In the genomic region with DNA sequence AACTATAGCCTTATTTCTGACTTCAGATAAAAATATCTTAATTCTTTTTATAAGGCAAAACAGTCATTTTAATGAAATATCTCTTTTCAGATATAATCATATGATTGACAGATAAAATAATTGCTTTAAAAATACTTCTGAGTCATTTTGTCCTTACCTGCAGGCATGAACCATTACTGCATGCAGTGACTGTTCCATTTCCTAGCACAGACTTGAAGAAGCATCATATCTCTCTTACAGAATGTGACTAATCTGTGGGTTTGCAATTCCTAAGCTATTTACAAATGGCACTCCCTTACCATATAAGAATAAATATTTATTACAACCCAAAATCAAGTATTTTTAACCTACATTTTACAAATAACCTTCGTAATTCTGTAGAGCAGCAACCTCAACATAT, we compare ENCODE assay signal across 8 cellular contexts.
DNase-seq lines count a peak whose midpoint lies in the region; ATAC-seq and TF ChIP-seq lines count a peak whose summit lies in the region.

No MANE protein-coding gene starts in this region.

- H3K79me2 ChIP-seq in mammary epithelial cell (ENCODE audit: insufficient read depth, low read length): peaks cover 92% of the 10 kb centered on the region

- peak overlapping the region; percentile 97 for H3K4me2 ChIP-seq in mammary epithelial cell (ENCODE audit: insufficient read depth, low read depth, low read length)

- ATAC-seq in HG02588 (IDR thresholded peaks at IDR 0.05; ENCODE audit: unreplicated experiment): no peak

- peak; percentile 10 for DNase-seq in NCI-H1694 treated with DMSO at 0.1 percent for 48 hours (lab: John Stamatoyannopoulos, UW)
- DNase-seq in NCI-H1694 (lab: John Stamatoyannopoulos, UW): no peak
- DNase-seq in LoVo (ENCODE audit: low spot score): peak; percentile 32
- peak; percentile 84 for DNase-seq in mammary epithelial cell
- no peak for DNase-seq in NK-92 (lab: John Stamatoyannopoulos, UW; ENCODE audit: unreplicated experiment)
- DNase-seq in cerebellar nuclear complex (lab: John Stamatoyannopoulos, UW): no peak

- no peak for TF ChIP-seq CTCF in mammary epithelial cell (conservative IDR thresholded peaks at IDR 0.05 in 1 of 2, IDR thresholded peaks at IDR 0.05 in 1 of 2; ENCODE audit: extremely low read depth in 1 of 2, insufficient read depth in 1 of 2, low read depth in 1 of 2, low read length in 2 of 2)

- 0% methylated on average over 1 of the region's 1 CpG for WGBS in mammary epithelial cell (ENCODE audit: low coverage, missing lambda C conversion rate)

- H3K27me3 ChIP-seq in mammary epithelial cell (ENCODE audit: insufficient read depth, low read length) (no peaks in the 10 kb centered on the region), mucosa of stomach (ENCODE audit: control insufficient read depth, insufficient read depth, low read length) (no peaks in the 10 kb centered on the region)

- BruUV-seq in mammary epithelial cell (replicated peaks; lab: Mats Ljungman, UMichigan): no TSS peak

- dilution Hi-C loops in mammary epithelial cell (cut with HindIII; ENCODE audit: low sequenced_read_pairs): no loop called here

- in situ Hi-C loops in mammary epithelial cell (cut with MboI; ENCODE audit: low sequenced_read_pairs in 2 of 2): no loop called here

- H3K27ac ChIP-seq in mammary epithelial cell (ENCODE audit: insufficient read depth, low read depth, low read length): peak overlapping the region; percentile 94

- CTCF ChIA-PET in mammary epithelial cell (lab: Charles Lee; ENCODE audit: low non-redundant PET): interaction anchor here (0.5 kb wide), 1 partner anchor 287 kb away, joined by 3 read pairs; no protein-coding TSS in a partner anchor

- peak overlapping the region; percentile 87 for H3K9ac ChIP-seq in mammary epithelial cell (ENCODE audit: insufficient read depth, low read length)
- H3K9ac ChIP-seq in mucosa of stomach (ENCODE audit: low read length): peak overlapping the region; percentile 66

- no peaks in the 10 kb centered on the region for H3K4me1 ChIP-seq in mammary epithelial cell (ENCODE audit: insufficient read depth, low read length)
- no peaks in the 10 kb centered on the region for H3K4me1 ChIP-seq in mucosa of stomach (ENCODE audit: control insufficient read depth, insufficient read depth, low read length)

- H2AFZ ChIP-seq in mammary epithelial cell (ENCODE audit: low read depth, low read length): no peak overlapping the region

- intact Hi-C loops in mammary epithelial cell (cut with micrococcal nuclease): loop anchor here (2.0 to 5.0 kb wide), 3 partner anchors 37 to 116 kb away; no protein-coding TSS in a partner anchor

- no peaks in the 10 kb centered on the region for H3K36me3 ChIP-seq in mammary epithelial cell (ENCODE audit: insufficient read depth, low read length)
- H3K36me3 ChIP-seq in mucosa of stomach (ENCODE audit: control insufficient read depth, insufficient read depth, low read length): no peaks in the 10 kb centered on the region

- no peaks in the 10 kb centered on the region for H4K20me1 ChIP-seq in mammary epithelial cell (ENCODE audit: insufficient read depth, low read length)

- H3K4me3 ChIP-seq in mammary epithelial cell (replicated peaks in 1 of 3; ENCODE audit: insufficient read depth in 1 of 3, low read depth in 2 of 3, low read length in 3 of 3) (peak overlapping the region; percentile 67 to 79 (median 69)), mucosa of stomach (ENCODE audit: low read length) (no peak overlapping the region)

- H3K9me3 ChIP-seq in mammary epithelial cell (replicated peaks; ENCODE audit: insufficient read depth, low read length): no peaks in the 10 kb centered on the region
- no peaks in the 10 kb centered on the region for H3K9me3 ChIP-seq in mucosa of stomach (ENCODE audit: control insufficient read depth, low read length)

Comparison
In these comparisons a context has a peak if more than half of its experiments do, and no peak if none do; other contexts are left out.
1. DNase-seq: peak in NCI-H1694 treated with DMSO at 0.1 percent for 48 hours (single experiment), LoVo (single experiment) and mammary epithelial cell (single experiment); none in NCI-H1694 (single experiment), NK-92 (single experiment) and cerebellar nuclear complex (0 of 2).